ENCODE assay signal across 1 cellular context in genomic region chr12:9378430-9378835, GRCh38.
TF ChIP-seq lines count a peak whose summit lies in the region.

No MANE protein-coding gene starts in this region.

TF ChIP-seq in HEK293, 187 proteins besides CTCF, POLR2A, EP300 and RAD21 (continued from another document):
- no peak for TF ChIP-seq TSHZ1 (tag by site-specific recombination; IDR thresholded peaks at IDR 0.05; ENCODE audit: borderline replicate concordance)
- TF ChIP-seq ZNF654 (tag by site-specific recombination; IDR thresholded peaks at IDR 0.05; ENCODE audit: low read depth): peak; percentile 41
- TF ChIP-seq ZNF37A (tag by site-specific recombination; IDR thresholded peaks at IDR 0.05): no peak
- no peak for TF ChIP-seq PRDM6 (tag by site-specific recombination; IDR thresholded peaks at IDR 0.05)
